2 cellular contexts compared by ENCODE assay signal in the genomic region with DNA sequence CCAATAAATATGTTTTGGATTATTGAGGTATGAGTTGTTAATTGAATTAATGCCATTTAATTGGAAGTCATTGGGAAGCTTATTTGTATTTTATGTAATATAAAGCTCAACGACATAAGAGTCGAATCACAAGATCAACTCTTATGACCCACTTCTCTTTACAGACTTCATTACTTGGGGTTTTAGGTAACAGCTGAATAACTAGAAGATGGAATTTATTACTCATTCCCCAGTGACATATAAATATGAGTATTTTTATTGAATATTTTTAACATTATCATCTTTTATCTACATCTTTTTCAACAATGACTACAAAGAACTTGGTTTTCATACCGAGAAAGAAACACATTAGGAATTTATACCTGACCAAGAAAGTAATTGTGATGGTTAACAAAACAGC.
TF ChIP-seq lines count a peak whose summit lies in the region.

No MANE protein-coding gene starts in this region.

TF ChIP-seq in SK-N-SH, 30 proteins besides CTCF, POLR2A, EP300 and RAD21 (continued from another document):
- TF ChIP-seq FOSL2 (IDR thresholded peaks at IDR 0.05; ENCODE audit: borderline replicate concordance, low read depth) (peak; percentile 4; the same call in 1 of the 2 replicates), FOXJ3 (CRISPR knock-in tag; IDR thresholded peaks at IDR 0.05) (no peak), JUND (IDR thresholded peaks at IDR 0.05) (0 out of 2 replicates have a peak, but pooled peaks have one; percentile 5), ZBTB33 (IDR thresholded peaks at IDR 0.05; ENCODE audit: borderline replicate concordance, low read depth) (no peak), GATA2 (CRISPR knock-in tag; IDR thresholded peaks at IDR 0.05) (no peak)
TF ChIP-seq in SK-N-SH: peak in this region for 2.

TF ChIP-seq in SK-N-SH treated with all-trans-retinoic acid at 6 μM for 48 hours, 23 proteins besides CTCF, POLR2A, EP300 and RAD21 (continued from another document):
- TF ChIP-seq CSDC2 (CRISPR knock-in tag; IDR thresholded peaks at IDR 0.05), result no peak
- TF ChIP-seq, protein P1, sequence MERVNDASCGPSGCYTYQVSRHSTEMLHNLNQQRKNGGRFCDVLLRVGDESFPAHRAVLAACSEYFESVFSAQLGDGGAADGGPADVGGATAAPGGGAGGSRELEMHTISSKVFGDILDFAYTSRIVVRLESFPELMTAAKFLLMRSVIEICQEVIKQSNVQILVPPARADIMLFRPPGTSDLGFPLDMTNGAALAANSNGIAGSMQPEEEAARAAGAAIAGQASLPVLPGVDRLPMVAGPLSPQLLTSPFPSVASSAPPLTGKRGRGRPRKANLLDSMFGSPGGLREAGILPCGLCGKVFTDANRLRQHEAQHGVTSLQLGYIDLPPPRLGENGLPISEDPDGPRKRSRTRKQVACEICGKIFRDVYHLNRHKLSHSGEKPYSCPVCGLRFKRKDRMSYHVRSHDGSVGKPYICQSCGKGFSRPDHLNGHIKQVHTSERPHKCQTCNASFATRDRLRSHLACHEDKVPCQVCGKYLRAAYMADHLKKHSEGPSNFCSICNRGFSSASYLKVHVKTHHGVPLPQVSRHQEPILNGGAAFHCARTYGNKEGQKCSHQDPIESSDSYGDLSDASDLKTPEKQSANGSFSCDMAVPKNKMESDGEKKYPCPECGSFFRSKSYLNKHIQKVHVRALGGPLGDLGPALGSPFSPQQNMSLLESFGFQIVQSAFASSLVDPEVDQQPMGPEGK (CRISPR knock-in tag; IDR thresholded peaks at IDR 0.05; ENCODE audit: borderline replicate concordance), result no peak
- TF ChIP-seq ISL1 (CRISPR knock-in tag; IDR thresholded peaks at IDR 0.05), result no peak
TF ChIP-seq in SK-N-SH treated with all-trans-retinoic acid at 6 μM for 48 hours: peak in this region for 0.
